ENCODE assay signal across 9 cellular contexts in the genomic region with DNA sequence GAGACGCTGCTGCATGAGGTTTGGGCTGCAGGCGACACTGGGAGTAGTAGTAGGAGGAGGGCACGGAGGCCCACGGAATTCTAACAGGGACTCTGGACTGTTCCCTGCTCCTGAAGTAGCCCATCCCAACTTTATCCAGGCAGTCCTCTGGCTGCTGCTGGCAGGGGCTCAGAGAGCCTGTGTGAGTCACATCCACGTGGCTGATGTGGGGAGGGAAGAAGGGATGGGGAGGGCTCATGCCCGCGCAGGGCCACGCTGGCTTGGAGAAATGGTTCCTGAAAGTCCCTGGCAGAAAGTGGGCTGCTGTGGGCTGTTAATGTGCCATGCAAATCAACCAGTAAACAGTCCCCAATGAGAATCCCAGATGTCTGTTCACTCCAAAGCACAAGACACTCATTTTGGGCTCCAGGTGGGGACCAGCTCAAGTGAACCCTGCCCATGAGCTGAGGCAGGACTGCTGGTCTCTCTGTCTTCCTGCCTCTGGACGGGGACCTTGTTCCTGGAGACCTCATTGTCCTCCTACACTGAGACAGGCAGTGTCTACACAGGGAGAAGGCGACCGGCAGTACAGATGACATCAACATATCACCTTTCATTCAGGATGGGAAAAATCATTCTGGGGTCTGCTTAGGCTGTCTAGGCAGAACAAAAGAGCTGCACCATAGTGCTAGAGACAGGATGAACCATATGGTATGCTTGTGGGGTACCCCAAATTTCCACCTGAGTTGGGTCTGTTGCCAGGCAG. TPM values are rescaled to one million over a fixed set of nuclear protein-coding genes. Genes with fewer than 3 reads are reported as not detected.
A peak's percentile ranks its signal among the peaks of the same experiment; 100 is the strongest.
DNase-seq lines count a peak whose midpoint lies in the region; ATAC-seq and TF ChIP-seq lines count a peak whose summit lies in the region.
"Had no signal": no experiment of that assay in that cellular context is flagged by ENCODE, and none has a peak within 500 bp of the region (broad histone marks: within the 10 kb centered on the region; RNA-seq: fewer than 3 reads in every experiment).

No MANE protein-coding gene starts in this region.

- TF ChIP-seq EP300 in stomach (IDR thresholded peaks at IDR 0.05), result no peak

- H3K4me3 ChIP-seq in stomach, result no peak overlapping the region
- H3K4me3 ChIP-seq in effector memory CD4-positive, alpha-beta T cell (ENCODE audit: insufficient read depth, low read depth, low read length, poor library complexity, severe bottlenecking), result no peak overlapping the region

- H3K4me3 Mint-ChIP-seq in HFFc6, result no peak overlapping the region; the same call in 1 of the 2 replicates
- H3K4me3 Mint-ChIP-seq in activated naive CD8-positive, alpha-beta T cell treated with anti-CD3 and anti-CD28 coated beads, Interleukin-2, amount 50 U/mL, for 24 hours, result no peak overlapping the region
- H3K4me3 Mint-ChIP-seq in activated T-cell treated with anti-CD3 and anti-CD28 coated beads, Interleukin-2, amount 50 U/mL, for 4 hours, result no peak overlapping the region
- H3K4me3 Mint-ChIP-seq: central memory CD8-positive, alpha-beta T cell had no signal

- H3K9me3 ChIP-seq in stomach, result no peaks in the 10 kb centered on the region
- H3K9me3 ChIP-seq in effector memory CD4-positive, alpha-beta T cell (ENCODE audit: control insufficient read depth, low read length), result no peaks in the 10 kb centered on the region

- 43 to 55% (median 52%) methylated on average over 11 of the region's 11 CpGs for WGBS in stomach, 5 donors

- peaks cover 34% of the 10 kb centered on the region for H3K4me1 Mint-ChIP-seq in HFFc6 (ENCODE audit: low read depth)
- peaks cover 2% of the 10 kb centered on the region for H3K4me1 Mint-ChIP-seq in activated naive CD8-positive, alpha-beta T cell treated with anti-CD3 and anti-CD28 coated beads, Interleukin-2, amount 50 U/mL, for 24 hours
- no peaks in the 10 kb centered on the region for H3K4me1 Mint-ChIP-seq in activated T-cell treated with anti-CD3 and anti-CD28 coated beads, Interleukin-2, amount 50 U/mL, for 4 hours (ENCODE audit: low read depth)
- H3K4me1 Mint-ChIP-seq: central memory CD8-positive, alpha-beta T cell had no signal

- H3K27ac ChIP-seq in stomach, result peak overlapping the region in 4 of 5 donors; percentile 29 to 80 (median 44)
- no peak overlapping the region for H3K27ac ChIP-seq in effector memory CD4-positive, alpha-beta T cell (ENCODE audit: insufficient read depth, low read length, poor library complexity, severe bottlenecking)

- DNase-seq in HFFc6 (peak; percentile 54), cerebellar cortex (ENCODE audit: low spot score) (peak; percentile 13), left colon (peak; percentile 73 to 88), stomach (peak; percentile 60)
- DNase-seq in effector memory CD4-positive, alpha-beta T cell, result no peak
- DNase-seq in activated naive CD8-positive, alpha-beta T cell treated with anti-CD3 and anti-CD28 coated beads, Interleukin-2, amount 50 U/mL, for 24 hours, result no peak
- DNase-seq in stimulated activated CD4-positive, alpha-beta T cell treated with anti-CD3 and anti-CD28 coated beads, Interleukin-4, amount 100 ng/mL, for 24 hours, result no peak
- no peak for DNase-seq in activated T-cell treated with anti-CD3 and anti-CD28 coated beads, Interleukin-2, amount 50 U/mL, for 4 hours

- intact Hi-C loops in left colon (cut with DNase I, micrococcal nuclease), result no loop called here
- intact Hi-C loops in stomach (cut with DNase I; ENCODE audit: low total_unique reads), result no loop called here

- TF ChIP-seq POLR2A in stomach (IDR thresholded peaks at IDR 0.05), result no peak

- no peaks in the 10 kb centered on the region for H3K36me3 ChIP-seq in stomach
- H3K36me3 ChIP-seq in effector memory CD4-positive, alpha-beta T cell (ENCODE audit: control insufficient read depth, insufficient read depth, low read length), result no peaks in the 10 kb centered on the region

- ATAC-seq in left colon, result peak; percentile 86
- ATAC-seq in activated naive CD8-positive, alpha-beta T cell treated with anti-CD3 and anti-CD28 coated beads, Interleukin-2, amount 50 U/mL, for 24 hours, result no peak
- ATAC-seq in activated T-cell treated with anti-CD3 and anti-CD28 coated beads, Interleukin-2, amount 50 U/mL, for 4 hours, result no peak

- no peaks in the 10 kb centered on the region for H3K27me3 ChIP-seq in stomach
- peaks cover 4% of the 10 kb centered on the region for H3K27me3 ChIP-seq in effector memory CD4-positive, alpha-beta T cell (replicated peaks; ENCODE audit: control insufficient read depth, insufficient read depth, low read length, poor library complexity, severe bottlenecking)

- peaks cover 0 to 50% (median 36%) of the 10 kb centered on the region in 4 donors for H3K4me1 ChIP-seq in stomach
- no peaks in the 10 kb centered on the region for H3K4me1 ChIP-seq in effector memory CD4-positive, alpha-beta T cell (ENCODE audit: control insufficient read depth, insufficient read depth, low read length, poor library complexity, severe bottlenecking)

- H3K9me3 Mint-ChIP-seq in HFFc6, result no peaks in the 10 kb centered on the region; the same call in 1 of the 2 replicates
- peaks cover 5% of the 10 kb centered on the region for H3K9me3 Mint-ChIP-seq in activated naive CD8-positive, alpha-beta T cell treated with anti-CD3 and anti-CD28 coated beads, Interleukin-2, amount 50 U/mL, for 24 hours
- peaks cover 5% of the 10 kb centered on the region for H3K9me3 Mint-ChIP-seq in activated T-cell treated with anti-CD3 and anti-CD28 coated beads, Interleukin-2, amount 50 U/mL, for 4 hours
- H3K9me3 Mint-ChIP-seq: central memory CD8-positive, alpha-beta T cell had no signal

- H3K27me3 Mint-ChIP-seq in HFFc6 (ENCODE audit: insufficient read depth), result peaks cover 6% of the 10 kb centered on the region
- H3K27me3 Mint-ChIP-seq in activated naive CD8-positive, alpha-beta T cell treated with anti-CD3 and anti-CD28 coated beads, Interleukin-2, amount 50 U/mL, for 24 hours, result peaks cover 14% of the 10 kb centered on the region
- peaks cover 56% of the 10 kb centered on the region for H3K27me3 Mint-ChIP-seq in activated T-cell treated with anti-CD3 and anti-CD28 coated beads, Interleukin-2, amount 50 U/mL, for 4 hours (ENCODE audit: low read depth)

- H3K36me3 Mint-ChIP-seq in HFFc6 (ENCODE audit: low read depth), result no peaks in the 10 kb centered on the region
- peaks cover 2% of the 10 kb centered on the region for H3K36me3 Mint-ChIP-seq in activated naive CD8-positive, alpha-beta T cell treated with anti-CD3 and anti-CD28 coated beads, Interleukin-2, amount 50 U/mL, for 24 hours (ENCODE audit: low read depth)
- no peaks in the 10 kb centered on the region for H3K36me3 Mint-ChIP-seq in activated T-cell treated with anti-CD3 and anti-CD28 coated beads, Interleukin-2, amount 50 U/mL, for 4 hours (ENCODE audit: insufficient read depth)

- no peak overlapping the region for H3K27ac Mint-ChIP-seq in HFFc6
- H3K27ac Mint-ChIP-seq in activated naive CD8-positive, alpha-beta T cell treated with anti-CD3 and anti-CD28 coated beads, Interleukin-2, amount 50 U/mL, for 24 hours, result no peak overlapping the region

- TF ChIP-seq CTCF in HFFc6 (IDR thresholded peaks at IDR 0.05) (no peak), stomach (IDR thresholded peaks at IDR 0.05) (no peak)

RNA-seq across cellular contexts. Expression of a gene that starts 57.7 kb away (rescaled TPM):
- total RNA-seq in HFFc6 (2021; fragmentation: NEBNext Ultra II Directional; extraction: Animal tissue kit (Norgen Biotek cat#: 25700)), result under 1 TPM; 0.19 to 0.66 (median 0.34) TPM
- total RNA-seq in left colon, result 10 to 100 TPM; 25.2 to 29.6 TPM
- total RNA-seq in stomach, result 100 to 1,000 TPM in 1 of 5 donors, 10 to 100 TPM in 4; 14.7 to 422 (median 54.9) TPM
- polyA plus RNA-seq in stomach, result 10 to 100 TPM; 30.1 to 39.7 (median 35.6) TPM
- 1 to 10 TPM in 1 of 3 donors, under 1 TPM in 2; 0.19 to 1.1 (median 0.26) TPM for total RNA-seq in activated T-cell treated with anti-CD3 and anti-CD28 coated beads, Interleukin-2, amount 50 U/mL, for 4 hours

Comparison
In these comparisons a context has a peak if more than half of its experiments do, and no peak if none do; other contexts are left out.
1. DNase-seq: peak in HFFc6 (single experiment), cerebellar cortex (single experiment), left colon (2 of 2) and stomach (single experiment); none in effector memory CD4-positive, alpha-beta T cell (0 of 3), activated naive CD8-positive, alpha-beta T cell treated with anti-CD3 and anti-CD28 coated beads, Interleukin-2, amount 50 U/mL, for 24 hours (single experiment), stimulated activated CD4-positive, alpha-beta T cell treated with anti-CD3 and anti-CD28 coated beads, Interleukin-4, amount 100 ng/mL, for 24 hours (single experiment) and activated T-cell treated with anti-CD3 and anti-CD28 coated beads, Interleukin-2, amount 50 U/mL, for 4 hours (single experiment).
2. RNA of a gene that starts 57.7 kb away (total RNA-seq): 14.7 to 422 TPM in stomach and 25.2 to 29.6 TPM in left colon; 0.19 to 0.66 TPM in HFFc6 and 0.19 to 1.1 TPM in activated T-cell treated with anti-CD3 and anti-CD28 coated beads, Interleukin-2, amount 50 U/mL, for 4 hours; every median in the first group is over 4 times any median in the second.